11 cellular contexts compared by ENCODE assay signal in the genomic region with DNA sequence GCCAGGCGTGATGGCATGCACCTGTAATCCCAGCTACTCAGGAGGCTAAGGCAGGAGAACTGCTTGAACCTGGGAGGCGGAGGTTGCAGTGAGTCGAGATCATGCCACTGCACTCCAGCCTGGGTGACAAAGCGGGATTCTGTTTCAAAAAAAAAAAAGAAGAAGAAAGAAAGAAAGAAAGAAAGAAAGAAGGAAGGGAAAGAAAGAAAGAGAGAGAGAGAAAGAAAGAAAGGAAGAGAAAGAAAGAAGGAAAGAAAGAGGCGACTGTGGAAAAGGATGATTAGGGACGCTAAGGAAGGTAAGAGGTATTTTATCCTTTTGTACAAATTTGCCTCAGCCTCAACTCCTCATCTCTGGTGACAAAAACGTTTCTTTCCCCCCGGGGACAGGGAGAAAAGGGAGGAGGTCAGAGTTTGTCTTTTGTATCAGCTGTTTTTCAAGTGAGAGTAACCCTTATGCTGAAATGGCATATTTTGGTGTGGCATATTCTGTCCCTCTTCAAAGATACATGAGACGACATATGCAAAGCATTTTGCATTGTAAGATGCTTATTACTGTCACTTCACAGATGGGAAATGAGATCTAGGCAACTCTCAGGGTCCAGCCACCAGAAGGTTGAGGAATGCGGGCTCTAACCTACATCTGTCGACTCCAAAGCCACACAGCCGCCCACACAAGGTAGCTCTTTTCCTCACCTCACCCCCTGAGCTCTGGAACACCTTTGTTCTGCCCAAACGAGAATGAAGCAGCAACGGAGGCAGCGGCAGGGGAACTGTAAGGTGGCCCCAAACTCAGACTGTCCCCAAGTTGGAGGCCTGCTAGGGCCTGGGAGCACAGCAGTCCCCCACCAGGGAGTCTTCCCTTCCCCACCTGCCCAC. TPM values are rescaled to one million over a fixed set of nuclear protein-coding genes. Genes with fewer than 3 reads are reported as not detected.
A peak's percentile ranks its signal among the peaks of the same experiment; 100 is the strongest.
DNase-seq lines count a peak whose midpoint lies in the region; ATAC-seq and TF ChIP-seq lines count a peak whose summit lies in the region.
"Had no signal": no experiment of that assay in that cellular context is flagged by ENCODE, and none has a peak within 500 bp of the region (broad histone marks: within the 10 kb centered on the region; RNA-seq: fewer than 3 reads in every experiment).

No MANE protein-coding gene starts in this region.

- intact Hi-C loops in activated naive CD4-positive, alpha-beta T cell treated with anti-CD3 and anti-CD28 coated beads for 36 hours (cut with micrococcal nuclease), result loop anchor here (1.0 to 10.0 kb wide), 5 partner anchors 29 to 491 kb away; a partner anchor contains a TSS

- peaks cover 82% of the 10 kb centered on the region for H3K4me1 Mint-ChIP-seq in activated naive CD4-positive, alpha-beta T cell treated with anti-CD3 and anti-CD28 coated beads for 36 hours (ENCODE audit: low read depth)
- H3K4me1 Mint-ChIP-seq in WTC11 (peaks cover 49% of the 10 kb centered on the region), memory B cell (peaks cover 74% of the 10 kb centered on the region)
- H3K4me1 Mint-ChIP-seq in stimulated activated naive CD8-positive, alpha-beta T cell treated with anti-CD3 and anti-CD28 coated beads, Interleukin-15, amount 100 ng/mL, for 72 hours, result peaks cover 88% of the 10 kb centered on the region

- no peak for TF ChIP-seq CTCF in WTC11 (IDR thresholded peaks at IDR 0.05)
- no peak for TF ChIP-seq CTCF in upper lobe of left lung (IDR thresholded peaks at IDR 0.05)

- peak overlapping the region; percentile 19 for H3K27ac Mint-ChIP-seq in activated naive CD4-positive, alpha-beta T cell treated with anti-CD3 and anti-CD28 coated beads for 36 hours
- H3K27ac Mint-ChIP-seq in WTC11 (peak overlapping the region; percentile 3; the same call in 1 of the 2 replicates), memory B cell (peak overlapping the region; percentile 90)
- H3K27ac Mint-ChIP-seq in stimulated activated naive CD8-positive, alpha-beta T cell treated with anti-CD3 and anti-CD28 coated beads, Interleukin-15, amount 100 ng/mL, for 72 hours, result no peak overlapping the region

- no peak for TF ChIP-seq POLR2A in upper lobe of left lung (IDR thresholded peaks at IDR 0.05)

- POLR2A ChIA-PET in WTC11 (lab: Charles Lee), result interaction anchor here (0.8 to 3.3 kb wide), 8 partner anchors 10 to 38 kb away, joined by 3 to 54 read pairs (median 6); a partner anchor contains a TSS

- H3K27me3 ChIP-seq in upper lobe of left lung (no peaks in the 10 kb centered on the region), MG63 (no peaks in the 10 kb centered on the region)

- no peaks in the 10 kb centered on the region for H3K9me3 ChIP-seq in upper lobe of left lung
- no peaks in the 10 kb centered on the region for H3K9me3 ChIP-seq in MG63

- H3K4me1 ChIP-seq in upper lobe of left lung, result peaks cover 36 to 50% (median 44%) of the 10 kb centered on the region in 4 donors

- no peak for TF ChIP-seq EP300 in upper lobe of left lung (IDR thresholded peaks at IDR 0.05)

- H3K27me3 Mint-ChIP-seq in activated naive CD4-positive, alpha-beta T cell treated with anti-CD3 and anti-CD28 coated beads for 36 hours (ENCODE audit: low read depth), result no peaks in the 10 kb centered on the region
- H3K27me3 Mint-ChIP-seq in WTC11 (ENCODE audit: low read depth) (no peaks in the 10 kb centered on the region), memory B cell (no peaks in the 10 kb centered on the region)
- peaks cover 13% of the 10 kb centered on the region for H3K27me3 Mint-ChIP-seq in stimulated activated naive CD8-positive, alpha-beta T cell treated with anti-CD3 and anti-CD28 coated beads, Interleukin-15, amount 100 ng/mL, for 72 hours

- H3K4me3 ChIP-seq in upper lobe of left lung (no peak overlapping the region), MG63 (no peak overlapping the region)

- peaks cover 5% of the 10 kb centered on the region for H3K36me3 Mint-ChIP-seq in activated naive CD4-positive, alpha-beta T cell treated with anti-CD3 and anti-CD28 coated beads for 36 hours (ENCODE audit: low read depth)
- H3K36me3 Mint-ChIP-seq in WTC11, result no peaks in the 10 kb centered on the region
- no peaks in the 10 kb centered on the region for H3K36me3 Mint-ChIP-seq in memory B cell

- ATAC-seq in WTC11 (no peak), memory B cell (ENCODE audit: low read depth) (no peak), upper lobe of left lung (ENCODE audit: low FRiP score in 2 of 2) (no peak)
- ATAC-seq in stimulated activated naive CD8-positive, alpha-beta T cell treated with anti-CD3 and anti-CD28 coated beads, Interleukin-15, amount 100 ng/mL, for 72 hours, result no peak

- CTCF ChIA-PET in activated naive CD4-positive, alpha-beta T cell treated with anti-CD3 and anti-CD28 coated beads for 36 hours (lab: Charles Lee), result interaction anchor here (0.5 to 25.4 kb wide), 5 partner anchors 9 to 112 kb away, joined by 3 to 948 read pairs (median 3); a partner anchor contains a TSS
- CTCF ChIA-PET in WTC11 (lab: Charles Lee), result interaction anchor here (0.6 to 4.0 kb wide), 14 partner anchors 9 to 142 kb away, joined by 3 to 45 read pairs (median 6); a partner anchor contains a TSS

- peak; percentile 28 for DNase-seq in activated naive CD4-positive, alpha-beta T cell treated with anti-CD3 and anti-CD28 coated beads for 36 hours
- no peak for DNase-seq in activated naive CD4-positive, alpha-beta T cell treated with Interleukin-2 at 50 U/mL for 16 hours
- DNase-seq in WTC11 (ENCODE audit: low spot score) (no peak), memory B cell (ENCODE audit: low spot score in 2 of 2) (no peak), upper lobe of left lung (no peak), MG63 (no peak)
- DNase-seq in stimulated activated naive CD8-positive, alpha-beta T cell treated with anti-CD3 and anti-CD28 coated beads, Interleukin-15, amount 100 ng/mL, for 72 hours, result no peak
- DNase-seq in activated CD4-positive, alpha-beta T cell treated with anti-CD3 and anti-CD28 coated beads, Interleukin-2, amount 50 U/mL, for 1 hour, result no peak
- DNase-seq: KBM-7, NCI-H526 treated with DMSO at 0.1 percent for 48 hours, retina had no signal

- H3K27ac ChIP-seq in upper lobe of left lung, result peak overlapping the region in 3 of 4 donors; percentile 74 to 76 (median 76)

- peaks cover 3% of the 10 kb centered on the region for H3K9me3 Mint-ChIP-seq in activated naive CD4-positive, alpha-beta T cell treated with anti-CD3 and anti-CD28 coated beads for 36 hours
- H3K9me3 Mint-ChIP-seq in WTC11 (peaks cover 4% of the 10 kb centered on the region; the same call in 1 of the 2 replicates), memory B cell (no peaks in the 10 kb centered on the region)
- no peaks in the 10 kb centered on the region for H3K9me3 Mint-ChIP-seq in stimulated activated naive CD8-positive, alpha-beta T cell treated with anti-CD3 and anti-CD28 coated beads, Interleukin-15, amount 100 ng/mL, for 72 hours

- WGBS in upper lobe of left lung, 2 donors, result 85 to 89% methylated on average over 15 of the region's 15 CpGs

- no peak overlapping the region for H3K4me3 Mint-ChIP-seq in activated naive CD4-positive, alpha-beta T cell treated with anti-CD3 and anti-CD28 coated beads for 36 hours
- no peak overlapping the region for H3K4me3 Mint-ChIP-seq in WTC11
- peak overlapping the region; percentile 61 for H3K4me3 Mint-ChIP-seq in memory B cell
- H3K4me3 Mint-ChIP-seq in stimulated activated naive CD8-positive, alpha-beta T cell treated with anti-CD3 and anti-CD28 coated beads, Interleukin-15, amount 100 ng/mL, for 72 hours, result peak overlapping the region in 1 of 2 donors; percentile 90

- no peaks in the 10 kb centered on the region for H3K36me3 ChIP-seq in upper lobe of left lung
- no peaks in the 10 kb centered on the region for H3K36me3 ChIP-seq in MG63

TF ChIP-seq in WTC11, 78 proteins besides CTCF, POLR2A, EP300 and RAD21 (continues in another document):
- TF ChIP-seq, protein P1, sequence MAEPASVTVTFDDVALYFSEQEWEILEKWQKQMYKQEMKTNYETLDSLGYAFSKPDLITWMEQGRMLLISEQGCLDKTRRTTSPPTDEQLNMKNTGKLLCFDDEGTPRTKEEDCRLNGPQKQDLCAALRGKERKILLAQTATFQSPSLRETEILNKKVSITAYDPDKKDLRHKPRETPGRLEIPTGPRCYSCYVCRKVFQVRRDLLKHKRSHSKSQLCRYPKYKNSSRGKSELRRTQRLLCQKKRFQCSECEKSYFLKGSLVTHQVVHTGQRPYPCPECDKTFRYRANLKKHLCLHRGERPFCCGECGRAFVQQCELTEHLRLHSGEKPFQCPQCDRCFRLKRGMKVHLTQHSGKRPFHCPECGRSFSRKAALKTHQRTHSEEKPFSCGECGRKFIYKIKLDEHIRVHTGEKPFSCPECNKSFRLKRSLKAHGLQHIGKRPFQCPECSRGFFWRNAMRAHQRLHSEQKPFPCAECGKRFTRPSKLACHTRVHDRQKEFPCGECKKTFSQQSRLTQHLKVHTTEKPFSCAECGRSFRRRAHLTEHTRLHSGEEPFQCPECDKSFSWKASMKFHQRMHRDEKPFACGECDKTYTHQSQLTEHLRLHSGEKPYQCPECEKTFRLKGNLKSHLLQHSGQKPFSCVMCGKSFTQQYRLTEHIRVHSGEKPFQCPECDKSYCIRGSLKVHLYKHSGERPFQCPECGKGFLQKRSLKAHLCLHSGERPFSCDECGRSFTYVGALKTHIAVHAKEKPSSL (CRISPR knock-in tag; conservative IDR thresholded peaks at IDR 0.05), result no peak
- no peak for TF ChIP-seq MXD4 (CRISPR knock-in tag; IDR thresholded peaks at IDR 0.05; ENCODE audit: borderline replicate concordance)

RNA-seq across cellular contexts. Expression of a gene that starts 38.0 kb away (rescaled TPM):
- 10 to 100 TPM; 11.2 to 12.2 TPM for total RNA-seq in activated naive CD4-positive, alpha-beta T cell treated with anti-CD3 and anti-CD28 coated beads for 36 hours
- total RNA-seq in WTC11 (2021) (8.7 to 10.8 TPM (median 10.8 TPM) in 3 replicates), upper lobe of left lung (10 to 100 TPM in 3 of 6 donors, 1 to 10 TPM in 3; 8.5 to 14.7 (median 10.3) TPM)
- total RNA-seq in MG63 (2014; rRNA removed; shearing (Covaris generic); ENCODE audit: low replicate concordance), result 0.27 and 2.4 TPM in 2 replicates

RNA-seq across cellular contexts. Expression of a gene that starts 55.8 kb away (rescaled TPM):
- total RNA-seq in activated naive CD4-positive, alpha-beta T cell treated with anti-CD3 and anti-CD28 coated beads for 36 hours, result 10 to 100 TPM; 42.5 to 44.8 TPM
- total RNA-seq in WTC11 (2021) (9.5 to 11.2 TPM (median 11.2 TPM) in 3 replicates), upper lobe of left lung (1 to 10 TPM; 1.3 to 7.2 (median 3.8) TPM)
- total RNA-seq in MG63 (2014; rRNA removed; shearing (Covaris generic); ENCODE audit: low replicate concordance), result 2.4 and 3.7 TPM in 2 replicates

Comparison
In these comparisons a context has a peak if more than half of its experiments do, and no peak if none do; other contexts are left out.
1. H3K27ac Mint-ChIP-seq: peak in activated naive CD4-positive, alpha-beta T cell treated with anti-CD3 and anti-CD28 coated beads for 36 hours (single experiment), WTC11 (single experiment) and memory B cell (single experiment); none in stimulated activated naive CD8-positive, alpha-beta T cell treated with anti-CD3 and anti-CD28 coated beads, Interleukin-15, amount 100 ng/mL, for 72 hours (0 of 2).